In the genomic region with DNA sequence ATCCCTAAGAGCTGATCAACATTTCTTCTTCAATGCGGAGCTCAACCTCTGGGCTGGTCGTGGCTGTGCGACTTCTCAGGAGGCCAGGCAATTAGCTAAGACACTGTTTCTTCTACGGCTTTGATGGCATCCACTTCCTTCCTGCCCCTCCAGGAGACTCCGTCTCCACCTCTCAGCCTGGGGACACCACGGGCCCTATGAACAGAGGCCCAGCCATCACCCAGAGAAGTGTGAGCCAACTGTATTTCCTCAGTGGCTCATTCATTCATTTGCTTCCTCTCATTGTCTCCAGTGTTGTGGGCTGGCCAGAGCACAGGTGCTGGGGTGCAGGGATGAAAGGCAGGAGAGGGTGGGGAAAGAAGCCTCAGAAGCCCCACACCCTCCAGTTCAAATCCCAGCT, we compare ENCODE assay signal across 37 cellular contexts. TPM values are rescaled to one million over a fixed set of nuclear protein-coding genes. Genes with fewer than 3 reads are reported as not detected.
"Had no signal": no experiment of that assay in that cellular context is flagged by ENCODE, and none has a peak within 500 bp of the region (broad histone marks: within the 10 kb centered on the region; RNA-seq: fewer than 3 reads in every experiment).

No MANE protein-coding gene starts in this region.

- H3K27me3 Mint-ChIP-seq: activated naive CD4-positive, alpha-beta T cell treated with anti-CD3 and anti-CD28 coated beads, Interleukin-2, amount 50 U/mL, for 24 hours had no signal

- H3K27me3 ChIP-seq: body of pancreas, breast epithelium, MG63 had no signal

- H3K9me3 Mint-ChIP-seq: activated CD4-positive, alpha-beta memory T cell treated with anti-CD3 and anti-CD28 coated beads, Interleukin-2, amount 10 ng/mL, durations not matched to agents 7 days and 5 days; activated naive CD4-positive, alpha-beta T cell treated with anti-CD3 and anti-CD28 coated beads, Interleukin-2, amount 50 U/mL, for 24 hours; activated T-helper 17 cell treated with anti-CD3 and anti-CD28 coated beads, Interleukin-2, amount 50 U/mL, for 72 hours had no signal

- DNase-seq: activated CD4-positive, alpha-beta memory T cell treated with anti-CD3 and anti-CD28 coated beads, Interleukin-2, amount 10 ng/mL, durations not matched to agents 7 days and 5 days; activated CD4-positive, alpha-beta T cell treated with anti-CD3 and anti-CD28 coated beads for 1 hour; activated CD4-positive, alpha-beta T cell treated with anti-CD3 and anti-CD28 coated beads for 48 hours; activated CD4-positive, CD25-positive, alpha-beta regulatory T cell; activated CD8-positive, alpha-beta memory T cell treated with anti-CD3 and anti-CD28 coated beads for 24 hours; activated CD8-positive, alpha-beta memory T cell treated with anti-CD3 and anti-CD28 coated beads, Interleukin-2, amount 10 ng/mL, durations not matched to agents 7 days and 5 days; activated CD8-positive, alpha-beta memory T cell treated with anti-CD3 and anti-CD28 coated beads, Interleukin-2, amount 50 U/mL, for 48 hours; activated gamma-delta T cell treated with Interleukin-2 at 50 U/mL for 16 hours; activated T-cell treated with anti-CD3 and anti-CD28 coated beads, Interleukin-2, amount 50 U/mL, for 72 hours; amygdala; body of pancreas; Kasumi-1; KG1; MG63; NCI-H1092; NCI-H1436 treated with DMSO at 0.1 percent for 48 hours; NCI-H1694 treated with DMSO at 0.1 percent for 48 hours; NCI-H2029 treated with DMSO at 0.1 percent for 48 hours; NCI-H2107; NCI-H2171; NCI-H510A; NCI-H526; NCI-H748 treated with DMSO at 0.1 percent for 48 hours; NK-92 treated with Interleukin-12 subunit alpha and Interleukin-12 subunit beta, amount 100 ng/mL, for 24 hours; SIG-M5; SW 1271; T-helper 1 cell; T1000; WERI-Rb-1 had no signal

- H3K36me3 Mint-ChIP-seq: activated CD8-positive, alpha-beta memory T cell treated with anti-CD3 and anti-CD28 coated beads, Interleukin-2, amount 10 ng/mL, durations not matched to agents 7 days and 5 days; activated naive CD4-positive, alpha-beta T cell treated with anti-CD3 and anti-CD28 coated beads, Interleukin-2, amount 50 U/mL, for 24 hours had no signal

- H3K4me2 ChIP-seq: PC-9 had no signal

- H3K9me3 ChIP-seq: body of pancreas, breast epithelium, MG63 had no signal

- H3K4me1 Mint-ChIP-seq: activated CD4-positive, alpha-beta memory T cell treated with anti-CD3 and anti-CD28 coated beads, Interleukin-2, amount 10 ng/mL, durations not matched to agents 7 days and 5 days; activated CD8-positive, alpha-beta memory T cell treated with anti-CD3 and anti-CD28 coated beads, Interleukin-2, amount 10 ng/mL, durations not matched to agents 7 days and 5 days; activated T-helper 17 cell treated with anti-CD3 and anti-CD28 coated beads, Interleukin-2, amount 50 U/mL, for 72 hours had no signal

- H3K27ac Mint-ChIP-seq: activated CD4-positive, alpha-beta memory T cell treated with anti-CD3 and anti-CD28 coated beads, Interleukin-2, amount 10 ng/mL, durations not matched to agents 7 days and 5 days; activated CD8-positive, alpha-beta memory T cell treated with anti-CD3 and anti-CD28 coated beads, Interleukin-2, amount 10 ng/mL, durations not matched to agents 7 days and 5 days; activated T-cell treated with anti-CD3 and anti-CD28 coated beads, Interleukin-2, amount 50 U/mL, for 72 hours; activated T-helper 17 cell treated with anti-CD3 and anti-CD28 coated beads, Interleukin-2, amount 50 U/mL, for 72 hours had no signal

- H3K4me3 ChIP-seq: body of pancreas, breast epithelium, MG63, PC-9 had no signal

- ATAC-seq: activated CD8-positive, alpha-beta memory T cell treated with anti-CD3 and anti-CD28 coated beads, Interleukin-2, amount 10 ng/mL, durations not matched to agents 7 days and 5 days; activated T-cell treated with anti-CD3 and anti-CD28 coated beads, Interleukin-2, amount 50 U/mL, for 72 hours; activated T-helper 17 cell treated with anti-CD3 and anti-CD28 coated beads, Interleukin-2, amount 50 U/mL, for 72 hours; body of pancreas; Right ventricle myocardium inferior had no signal

- H3K27ac ChIP-seq: body of pancreas, breast epithelium, PC-9, RWPE1, WERI-Rb-1 had no signal

- H3K4me3 Mint-ChIP-seq: activated CD4-positive, alpha-beta memory T cell treated with anti-CD3 and anti-CD28 coated beads, Interleukin-2, amount 10 ng/mL, durations not matched to agents 7 days and 5 days; activated CD8-positive, alpha-beta memory T cell treated with anti-CD3 and anti-CD28 coated beads, Interleukin-2, amount 10 ng/mL, durations not matched to agents 7 days and 5 days; activated naive CD4-positive, alpha-beta T cell treated with anti-CD3 and anti-CD28 coated beads, Interleukin-2, amount 50 U/mL, for 24 hours; activated T-cell treated with anti-CD3 and anti-CD28 coated beads, Interleukin-2, amount 50 U/mL, for 72 hours; activated T-helper 17 cell treated with anti-CD3 and anti-CD28 coated beads, Interleukin-2, amount 50 U/mL, for 72 hours had no signal

- H3K36me3 ChIP-seq: breast epithelium, MG63, WERI-Rb-1 had no signal

- H3K4me1 ChIP-seq: body of pancreas, breast epithelium had no signal

RNA-seq across cellular contexts. Expression of gene APCDD1L, which starts 51.8 kb away (rescaled TPM):
- total RNA-seq: activated CD4-positive, alpha-beta memory T cell treated with anti-CD3 and anti-CD28 coated beads, Interleukin-2, amount 10 ng/mL, durations not matched to agents 7 days and 5 days; activated CD8-positive, alpha-beta memory T cell treated with anti-CD3 and anti-CD28 coated beads, Interleukin-2, amount 10 ng/mL, durations not matched to agents 7 days and 5 days; activated T-cell treated with anti-CD3 and anti-CD28 coated beads, Interleukin-2, amount 50 U/mL, for 72 hours; activated T-helper 17 cell treated with anti-CD3 and anti-CD28 coated beads, Interleukin-2, amount 50 U/mL, for 72 hours; SK-MEL-5; T-helper 2 cell treated with Interferon-gamma antibody and Interleukin-4, amounts not matched to agents 100 ng/mL and 5 ng/mL, for 36 hours had no signal
